In genomic region chr5:149730620-149731331, GRCh38 we compare ENCODE assay signal across 8 cellular contexts. TPM values are rescaled to one million over a fixed set of nuclear protein-coding genes. Genes with fewer than 3 reads are reported as not detected.
A peak's percentile ranks its signal among the peaks of the same experiment; 100 is the strongest.
DNase-seq lines count a peak whose midpoint lies in the region; ATAC-seq, FAIRE-seq and TF ChIP-seq lines count a peak whose summit lies in the region.

No MANE protein-coding gene starts in this region.

- no peak overlapping the region for H3K27ac ChIP-seq in HepG2 (ENCODE audit: extremely low read length, insufficient read depth, low read length)

- FAIRE-seq in HepG2 (lab: Jason Lieb, UNC): no peak

- CTCF ChIA-PET in HepG2 (lab: Yijun Ruan, JAX; ENCODE audit: low intra/inter-chr PET ratio, low total read pairs): no interaction called here

- 0 out of 2 replicates have a peak, but pooled peaks cover 4% of the 10 kb centered on the region for H4K20me1 ChIP-seq in HepG2 (ENCODE audit: insufficient read depth, low read length)

- TF ChIP-seq CTCF in choroid plexus epithelial cell (conservative IDR thresholded peaks at IDR 0.05; ENCODE audit: low read depth, low read length): no peak
- no peak for TF ChIP-seq CTCF in HepG2 (CRISPR knock-in tag; IDR thresholded peaks at IDR 0.05)

- POLR2A ChIA-PET in HepG2 (lab: Yijun Ruan, JAX): no interaction called here

- no peaks in the 10 kb centered on the region for H3K79me2 ChIP-seq in HepG2 (ENCODE audit: insufficient read depth, low read length)

- ATAC-seq in GM21576 (IDR thresholded peaks at IDR 0.05; ENCODE audit: unreplicated experiment) (peak; percentile 36), HepG2 (peak; percentile 47)

- in situ Hi-C loops in HepG2 (cut with HindIII; ENCODE audit: extremely low pct_ligation_motif_present, low pct_unique_long_range_greater_than_20kb): no loop called here

- TF ChIP-seq POLR2A in HepG2 (IDR thresholded peaks at IDR 0.05; ENCODE audit: insufficient read depth in 1 of 2, low read depth in 2 of 2, low read length in 2 of 2): no peak

- DNase-seq in GF-D8 (lab: John Stamatoyannopoulos, UW): peak; percentile 34
- DNase-seq in activated CD4-positive, CD25-positive, alpha-beta regulatory T cell treated with anti-CD3 and anti-CD28 coated beads, Interleukin-2, amount 50 U/mL, for 72 hours: peak; percentile 56
- peak; percentile 40 for DNase-seq in choroid plexus epithelial cell (ENCODE audit: low read depth)
- no peak for DNase-seq in HepG2 (ENCODE audit: low spot score)
- peak; percentile 55 to 64 for DNase-seq in stimulated activated CD4-positive, alpha-beta T cell treated with anti-CD3 and anti-CD28 coated beads, Interleukin-4, amount 100 ng/mL, for 4 hours
- no peak for DNase-seq in NCI-H1048 (lab: John Stamatoyannopoulos, UW)

- no CpG with 5 or more reads among the region's 62 CpGs for WGBS in HepG2 (ENCODE audit: low lambda C conversion rate)

- no peaks in the 10 kb centered on the region for H3K9me3 ChIP-seq in HepG2 (ENCODE audit: low read length)

- no peak for TF ChIP-seq RAD21 in Ishikawa (IDR thresholded peaks at IDR 0.05; ENCODE audit: low read depth)
- TF ChIP-seq RAD21 in HepG2 (CRISPR knock-in tag; IDR thresholded peaks at IDR 0.05): no peak

- peaks cover 29% of the 10 kb centered on the region for H3K4me1 ChIP-seq in HepG2 (ENCODE audit: insufficient read depth, low read length)

- H3K9ac ChIP-seq in HepG2 (ENCODE audit: insufficient read depth, low read depth, low read length): peak overlapping the region; percentile 43; the same call in 1 of the 2 replicates

- intact Hi-C loops in HepG2 (cut with micrococcal nuclease; ENCODE audit: unreplicated experiment): no loop called here

- peak overlapping the region; percentile 83 for H3K4me3 ChIP-seq in choroid plexus epithelial cell (ENCODE audit: low read depth, low read length)
- peak overlapping the region; percentile 63 to 78 (median 71) for H3K4me3 ChIP-seq in HepG2 (replicated peaks in 1 of 3; ENCODE audit: insufficient read depth in 1 of 3, low read depth in 2 of 3, low read length in 3 of 3)

- H3K36me3 ChIP-seq in HepG2 (replicated peaks in 1 of 2; ENCODE audit: control insufficient read depth in 1 of 2, insufficient read depth in 2 of 2, low read length in 2 of 2): no peaks in the 10 kb centered on the region

- BruUV-seq in HepG2 (replicated peaks; lab: Mats Ljungman, UMichigan): no TSS peak

- peak overlapping the region; percentile 80 for H3K4me2 ChIP-seq in HepG2 (ENCODE audit: low read depth, low read length)

- H3K27me3 ChIP-seq in HepG2 (ENCODE audit: control insufficient read depth in 1 of 2, insufficient read depth in 2 of 2, low read length in 2 of 2): peaks cover 1 to 18% of the 10 kb centered on the region in 2 experiments; a peak in 3 of 5 replicates

- TF ChIP-seq EP300 in Ishikawa (IDR thresholded peaks at IDR 0.05; ENCODE audit: borderline replicate concordance): 0 out of 2 replicates have a peak, but pooled peaks have one; percentile 8
- no peak for TF ChIP-seq EP300 in HepG2 (IDR thresholded peaks at IDR 0.05; ENCODE audit: low read depth in 2 of 2, low read length in 2 of 2)
- no peak for TF ChIP-seq EP300 in HepG2 (CRISPR knock-in tag; IDR thresholded peaks at IDR 0.05; ENCODE audit: borderline replicate concordance)

- H2AFZ ChIP-seq in HepG2 (ENCODE audit: low read length): no peak overlapping the region

TF ChIP-seq in Ishikawa, 13 proteins besides CTCF, POLR2A, EP300 and RAD21:
- TF ChIP-seq, protein P1, sequence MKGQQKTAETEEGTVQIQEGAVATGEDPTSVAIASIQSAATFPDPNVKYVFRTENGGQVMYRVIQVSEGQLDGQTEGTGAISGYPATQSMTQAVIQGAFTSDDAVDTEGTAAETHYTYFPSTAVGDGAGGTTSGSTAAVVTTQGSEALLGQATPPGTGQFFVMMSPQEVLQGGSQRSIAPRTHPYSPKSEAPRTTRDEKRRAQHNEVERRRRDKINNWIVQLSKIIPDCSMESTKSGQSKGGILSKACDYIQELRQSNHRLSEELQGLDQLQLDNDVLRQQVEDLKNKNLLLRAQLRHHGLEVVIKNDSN (IDR thresholded peaks at IDR 0.05): peak; percentile 64
- TF ChIP-seq, protein P2, sequence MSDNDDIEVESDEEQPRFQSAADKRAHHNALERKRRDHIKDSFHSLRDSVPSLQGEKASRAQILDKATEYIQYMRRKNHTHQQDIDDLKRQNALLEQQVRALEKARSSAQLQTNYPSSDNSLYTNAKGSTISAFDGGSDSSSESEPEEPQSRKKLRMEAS (IDR thresholded peaks at IDR 0.05): peak; percentile 89
- TF ChIP-seq TAF1 (IDR thresholded peaks at IDR 0.05; ENCODE audit: low read depth): no peak

TF ChIP-seq in HepG2, 621 proteins besides CTCF, POLR2A, EP300 and RAD21 (continues in another document):
- TF ChIP-seq MTF2 (CRISPR knock-in tag; IDR thresholded peaks at IDR 0.05; ENCODE audit: borderline replicate concordance) (0 out of 2 replicates have a peak, but pooled peaks have one; percentile 44), ZNF558 (CRISPR knock-in tag; IDR thresholded peaks at IDR 0.05; ENCODE audit: borderline replicate concordance) (0 out of 2 replicates have a peak, but pooled peaks have one; percentile 44), EEA1 (CRISPR knock-in tag; IDR thresholded peaks at IDR 0.05; ENCODE audit: borderline replicate concordance) (0 out of 2 replicates have a peak, but pooled peaks have one; percentile 7), ZNF772 (CRISPR knock-in tag; IDR thresholded peaks at IDR 0.05) (0 out of 2 replicates have a peak, but pooled peaks have one; percentile 67), RXRA (CRISPR knock-in tag; IDR thresholded peaks at IDR 0.05) (peak; percentile 13; the same call in 1 of the 2 replicates)
- TF ChIP-seq, protein P3, sequence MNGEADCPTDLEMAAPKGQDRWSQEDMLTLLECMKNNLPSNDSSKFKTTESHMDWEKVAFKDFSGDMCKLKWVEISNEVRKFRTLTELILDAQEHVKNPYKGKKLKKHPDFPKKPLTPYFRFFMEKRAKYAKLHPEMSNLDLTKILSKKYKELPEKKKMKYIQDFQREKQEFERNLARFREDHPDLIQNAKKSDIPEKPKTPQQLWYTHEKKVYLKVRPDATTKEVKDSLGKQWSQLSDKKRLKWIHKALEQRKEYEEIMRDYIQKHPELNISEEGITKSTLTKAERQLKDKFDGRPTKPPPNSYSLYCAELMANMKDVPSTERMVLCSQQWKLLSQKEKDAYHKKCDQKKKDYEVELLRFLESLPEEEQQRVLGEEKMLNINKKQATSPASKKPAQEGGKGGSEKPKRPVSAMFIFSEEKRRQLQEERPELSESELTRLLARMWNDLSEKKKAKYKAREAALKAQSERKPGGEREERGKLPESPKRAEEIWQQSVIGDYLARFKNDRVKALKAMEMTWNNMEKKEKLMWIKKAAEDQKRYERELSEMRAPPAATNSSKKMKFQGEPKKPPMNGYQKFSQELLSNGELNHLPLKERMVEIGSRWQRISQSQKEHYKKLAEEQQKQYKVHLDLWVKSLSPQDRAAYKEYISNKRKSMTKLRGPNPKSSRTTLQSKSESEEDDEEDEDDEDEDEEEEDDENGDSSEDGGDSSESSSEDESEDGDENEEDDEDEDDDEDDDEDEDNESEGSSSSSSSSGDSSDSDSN (CRISPR knock-in tag; IDR thresholded peaks at IDR 0.05): peak; percentile 32; the same call in 1 of the 2 replicates
- TF ChIP-seq, protein P4, sequence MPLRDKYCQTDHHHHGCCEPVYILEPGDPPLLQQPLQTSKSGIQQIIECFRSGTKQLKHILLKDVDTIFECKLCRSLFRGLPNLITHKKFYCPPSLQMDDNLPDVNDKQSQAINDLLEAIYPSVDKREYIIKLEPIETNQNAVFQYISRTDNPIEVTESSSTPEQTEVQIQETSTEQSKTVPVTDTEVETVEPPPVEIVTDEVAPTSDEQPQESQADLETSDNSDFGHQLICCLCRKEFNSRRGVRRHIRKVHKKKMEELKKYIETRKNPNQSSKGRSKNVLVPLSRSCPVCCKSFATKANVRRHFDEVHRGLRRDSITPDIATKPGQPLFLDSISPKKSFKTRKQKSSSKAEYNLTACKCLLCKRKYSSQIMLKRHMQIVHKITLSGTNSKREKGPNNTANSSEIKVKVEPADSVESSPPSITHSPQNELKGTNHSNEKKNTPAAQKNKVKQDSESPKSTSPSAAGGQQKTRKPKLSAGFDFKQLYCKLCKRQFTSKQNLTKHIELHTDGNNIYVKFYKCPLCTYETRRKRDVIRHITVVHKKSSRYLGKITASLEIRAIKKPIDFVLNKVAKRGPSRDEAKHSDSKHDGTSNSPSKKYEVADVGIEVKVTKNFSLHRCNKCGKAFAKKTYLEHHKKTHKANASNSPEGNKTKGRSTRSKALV (CRISPR knock-in tag; IDR thresholded peaks at IDR 0.05): peak; percentile 95

RNA-seq across cellular contexts. Expression of gene PPARGC1B, which starts 0.7 kb away (rescaled TPM):
- total RNA-seq in HepG2 (2016; rRNA removed; fragmentation: Illumina TruSeq; extraction: Trizol): 0.73 and 1.1 TPM in 2 replicates
- total RNA-seq in HepG2 (2016; cell fraction: cytosol; rRNA removed; fragmentation: Illumina TruSeq; extraction: Trizol; ENCODE audit: low read depth): 0.30 and 0.35 TPM in 2 replicates
- total RNA-seq in HepG2 (2016; cell fraction: insoluble cytoplasmic fraction; rRNA removed; fragmentation: Illumina TruSeq; extraction: Trizol): 0.76 and 0.92 TPM in 2 replicates
- 0.41 and 0.49 TPM in 2 replicates for total RNA-seq in HepG2 (2016; cell fraction: membrane; rRNA removed; fragmentation: Illumina TruSeq; extraction: Trizol)
- 1.4 and 2.4 TPM in 2 replicates for total RNA-seq in HepG2 (2016; cell fraction: nucleus; rRNA removed; fragmentation: Illumina TruSeq; extraction: Trizol)
- 0.13 and 0.24 TPM in 2 replicates for polyA plus RNA-seq in HepG2 (2011; rRNA removed)
- 0.11 and 0.12 TPM in 2 replicates for polyA plus RNA-seq in HepG2 (2011; cell fraction: cytosol; rRNA removed)
- 1.3 and 1.4 TPM in 2 replicates for polyA plus RNA-seq in HepG2 (2011; cell fraction: nucleus; rRNA removed)
- polyA plus RNA-seq in HepG2 (2012): 0.12 and 0.28 TPM in 2 replicates
- 0.07 and 0.09 TPM in 2 replicates for polyA plus RNA-seq in HepG2 (2016; cell fraction: cytosol; fragmentation: Illumina TruSeq; extraction: Trizol; ENCODE audit: low read depth)
- 0.50 and 0.53 TPM in 2 replicates for polyA plus RNA-seq in HepG2 (2016; cell fraction: insoluble cytoplasmic fraction; fragmentation: Illumina TruSeq; extraction: Trizol; ENCODE audit: low read depth)
- polyA plus RNA-seq in HepG2 (2016; cell fraction: membrane; fragmentation: Illumina TruSeq; extraction: Trizol; ENCODE audit: low read depth): 0.06 and 0.14 TPM in 2 replicates
- polyA plus RNA-seq in HepG2 (2016; cell fraction: nucleus; fragmentation: Illumina TruSeq; extraction: Trizol; ENCODE audit: insufficient read depth, low read depth): 1.8 and 2.1 TPM in 2 replicates
- polyA minus RNA-seq in HepG2 (2011; rRNA and poly(A)+ RNA removed; ENCODE audit: low replicate concordance): 0.78 and 4.8 TPM in 2 replicates
- polyA minus RNA-seq in HepG2 (2011; cell fraction: cytosol; rRNA and poly(A)+ RNA removed): 0.35 and 0.40 TPM in 2 replicates
- polyA minus RNA-seq in HepG2 (2011; cell fraction: nucleus; rRNA and poly(A)+ RNA removed): 0.90 and 1.1 TPM in 2 replicates

Comparison
In these comparisons a context has a peak if more than half of its experiments do, and no peak if none do; other contexts are left out.
1. DNase-seq: peak in GF-D8 (single experiment), activated CD4-positive, CD25-positive, alpha-beta regulatory T cell treated with anti-CD3 and anti-CD28 coated beads, Interleukin-2, amount 50 U/mL, for 72 hours (single experiment), choroid plexus epithelial cell (single experiment) and stimulated activated CD4-positive, alpha-beta T cell treated with anti-CD3 and anti-CD28 coated beads, Interleukin-4, amount 100 ng/mL, for 4 hours (2 of 2); none in HepG2 (single experiment) and NCI-H1048 (single experiment).